ENCODE assay signal across 8 cellular contexts in the genomic region with DNA sequence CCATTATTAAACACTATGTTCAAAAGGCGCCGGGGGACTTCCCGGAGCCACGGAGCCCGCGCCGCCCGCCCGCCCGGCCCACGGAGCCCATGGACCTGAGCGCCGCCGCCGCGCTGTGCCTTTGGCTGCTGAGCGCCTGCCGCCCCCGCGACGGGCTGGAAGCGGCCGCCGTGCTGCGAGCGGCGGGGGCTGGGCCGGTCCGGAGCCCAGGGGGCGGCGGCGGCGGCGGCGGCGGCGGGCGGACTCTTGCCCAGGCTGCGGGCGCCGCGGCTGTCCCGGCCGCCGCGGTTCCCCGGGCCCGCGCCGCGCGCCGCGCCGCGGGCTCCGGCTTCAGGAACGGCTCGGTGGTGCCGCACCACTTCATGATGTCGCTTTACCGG. TPM values are rescaled to one million over a fixed set of nuclear protein-coding genes. Genes with fewer than 3 reads are reported as not detected.
DNase-seq lines count a peak whose midpoint lies in the region; ATAC-seq and TF ChIP-seq lines count a peak whose summit lies in the region.

No MANE protein-coding gene starts in this region.

- no peak for DNase-seq in left ventricle myocardium inferior
- DNase-seq in smooth muscle cell (lab: John Stamatoyannopoulos, UW; ENCODE audit: unreplicated experiment) = no peak
- DNase-seq in RKO (ENCODE audit: low spot score) = no peak
- no peak for DNase-seq in DMS79 (lab: John Stamatoyannopoulos, UW)

- peaks cover 12% of the 10 kb centered on the region for H3K27me3 ChIP-seq in OCI-LY1 (ENCODE audit: insufficient read depth, low read length)
- peaks cover 98% of the 10 kb centered on the region for H3K27me3 ChIP-seq in left ventricle myocardium inferior (ENCODE audit: low read depth)
- H3K27me3 ChIP-seq in smooth muscle cell (ENCODE audit: low read depth) = peaks cover 97% of the 10 kb centered on the region

- H3K4me1 ChIP-seq in OCI-LY1 (ENCODE audit: insufficient read depth, low read length, severe bottlenecking) (peaks cover 11% of the 10 kb centered on the region), left ventricle myocardium inferior (peaks cover 61% of the 10 kb centered on the region), smooth muscle cell (ENCODE audit: low read depth) (peaks cover 17% of the 10 kb centered on the region)

- H3K36me3 ChIP-seq in OCI-LY1 (ENCODE audit: insufficient read depth, low read length) = no peaks in the 10 kb centered on the region
- no peaks in the 10 kb centered on the region for H3K36me3 ChIP-seq in left ventricle myocardium inferior
- no peaks in the 10 kb centered on the region for H3K36me3 ChIP-seq in smooth muscle cell (ENCODE audit: low read depth)

- no peak for TF ChIP-seq CTCF in OCI-LY1 (IDR thresholded peaks at IDR 0.05; ENCODE audit: low read length)
- TF ChIP-seq CTCF in left ventricle myocardium inferior (IDR thresholded peaks at IDR 0.05; ENCODE audit: borderline replicate concordance) = no peak
- no peak for TF ChIP-seq CTCF in smooth muscle cell (IDR thresholded peaks at IDR 0.05; ENCODE audit: borderline replicate concordance, insufficient read depth, poor library complexity, severe bottlenecking)

- H3K9me2 ChIP-seq in OCI-LY1 (ENCODE audit: low read depth, low read length) = no peaks in the 10 kb centered on the region

- peak overlapping the region; percentile 59 for H3K4me3 ChIP-seq in OCI-LY1 (ENCODE audit: low read depth, low read length, poor library complexity, severe bottlenecking)
- peak overlapping the region; percentile 67 for H3K4me3 ChIP-seq in left ventricle myocardium inferior
- peak overlapping the region; percentile 47 for H3K4me3 ChIP-seq in smooth muscle cell

- H3K9ac ChIP-seq in OCI-LY1 (ENCODE audit: low read length) (no peak overlapping the region; the same call in 1 of the 2 replicates), smooth muscle cell (ENCODE audit: low read depth) (no peak overlapping the region)

- H3K27ac ChIP-seq in OCI-LY1 (ENCODE audit: low read depth, low read length, poor library complexity, severe bottlenecking) = no peak overlapping the region
- peak overlapping the region; percentile 44 for H3K27ac ChIP-seq in left ventricle myocardium inferior (replicated peaks)
- H3K27ac ChIP-seq in smooth muscle cell (ENCODE audit: low read depth) = no peak overlapping the region

- WGBS in smooth muscle cell (ENCODE audit: low lambda C conversion rate) = 0% methylated on average over 17 of the region's 62 CpGs

- H3K4me2 ChIP-seq in OCI-LY1 (ENCODE audit: low read length) (peak overlapping the region; percentile 63), smooth muscle cell (peak overlapping the region; percentile 88)

- H3K9me3 ChIP-seq in OCI-LY1 (ENCODE audit: low read length) = no peaks in the 10 kb centered on the region
- H3K9me3 ChIP-seq in left ventricle myocardium inferior (replicated peaks) = no peaks in the 10 kb centered on the region
- no peaks in the 10 kb centered on the region for H3K9me3 ChIP-seq in smooth muscle cell (replicated peaks; ENCODE audit: low read depth)

- H3K79me2 ChIP-seq in OCI-LY1 (ENCODE audit: insufficient read depth, low read length) (no peaks in the 10 kb centered on the region), smooth muscle cell (ENCODE audit: low read depth) (no peaks in the 10 kb centered on the region)

- no peaks in the 10 kb centered on the region for H3F3A ChIP-seq in OCI-LY1 (ENCODE audit: insufficient read depth, low read length)
- no peaks in the 10 kb centered on the region for H3F3A ChIP-seq in smooth muscle cell (ENCODE audit: low read depth)

- H2AFZ ChIP-seq in OCI-LY1 (ENCODE audit: low read length) = no peak overlapping the region
- H2AFZ ChIP-seq in smooth muscle cell (ENCODE audit: low read depth) = no peak overlapping the region

- H4K20me1 ChIP-seq in OCI-LY1 (ENCODE audit: insufficient read depth, low read length) = no peaks in the 10 kb centered on the region
- no peaks in the 10 kb centered on the region for H4K20me1 ChIP-seq in smooth muscle cell (ENCODE audit: low read depth)

- intact Hi-C loops in left ventricle myocardium inferior (cut with micrococcal nuclease) = no loop called here

- peak; percentile 29 for ATAC-seq in GM18868 (IDR thresholded peaks at IDR 0.05; ENCODE audit: unreplicated experiment)
- ATAC-seq in HG03565 (IDR thresholded peaks at IDR 0.05; ENCODE audit: unreplicated experiment) = no peak
- ATAC-seq in HG03095 (IDR thresholded peaks at IDR 0.05; ENCODE audit: unreplicated experiment) = no peak

RNA-seq across cellular contexts. Expression of gene GDF7, which starts 0.2 kb away (rescaled TPM):
- total RNA-seq in left ventricle myocardium inferior = 0.58 TPM
- total RNA-seq in smooth muscle cell = under 0.01 and 0.27 TPM in 2 replicates
- not detected in 2 replicates for polyA plus RNA-seq in smooth muscle cell

RNA-seq across cellular contexts. Expression of gene HS1BP3, which starts 16.2 kb away (rescaled TPM):
- total RNA-seq in left ventricle myocardium inferior (16.6 TPM), smooth muscle cell (9.3 and 12.7 TPM in 2 replicates)
- polyA plus RNA-seq in smooth muscle cell = 20.1 and 20.4 TPM in 2 replicates
